In genomic region chr16:68823401-68823800, GRCh38 we compare ENCODE assay signal across 14 cellular contexts. TPM values are rescaled to one million over a fixed set of nuclear protein-coding genes. Genes with fewer than 3 reads are reported as not detected.
A peak's percentile ranks its signal among the peaks of the same experiment; 100 is the strongest.
DNase-seq lines count a peak whose midpoint lies in the region; ATAC-seq and TF ChIP-seq lines count a peak whose summit lies in the region.
"Had no signal": no experiment of that assay in that cellular context is flagged by ENCODE, and none has a peak within 500 bp of the region (broad histone marks: within the 10 kb centered on the region; RNA-seq: fewer than 3 reads in every experiment).

No MANE protein-coding gene starts in this region.

- no peak for ATAC-seq in HG03521 (IDR thresholded peaks at IDR 0.05; ENCODE audit: unreplicated experiment)
- no peak for ATAC-seq in HG03108 (IDR thresholded peaks at IDR 0.05; ENCODE audit: unreplicated experiment)
- ATAC-seq in GM21528 (IDR thresholded peaks at IDR 0.05; ENCODE audit: low FRiP score, unreplicated experiment), result no peak
- ATAC-seq: gastrocnemius medialis; stimulated activated memory B cell treated with anti-CD40 and anti-IgM and Interleukin-4, amounts not matched to agents 10 μg/mL and 1 μg/mL and 100 μg/mL, for 72 hours had no signal

- DNase-seq in GM23248, result peak; percentile 91
- peak; percentile 20 to 27 for DNase-seq in SW 1271 (lab: John Stamatoyannopoulos, UW)
- peak; percentile 74 to 87 for DNase-seq in foreskin fibroblast
- DNase-seq in pulmonary artery endothelial cell (ENCODE audit: low read depth, low spot score), result peak; percentile 37
- DNase-seq in NCI-H748 (lab: John Stamatoyannopoulos, UW; ENCODE audit: unreplicated experiment), result no peak
- DNase-seq: activated CD8-positive, alpha-beta memory T cell treated with anti-CD3 and anti-CD28 coated beads, Interleukin-2, amount 50 U/mL, for 4 hours; gastrocnemius medialis; NCI-H1092; stimulated activated CD4-positive, alpha-beta T cell treated with anti-CD3 and anti-CD28 coated beads, Interleukin-12 subunit alpha, Interleukin-12 subunit beta, amount 100 ng/mL, for 4 hours; T-helper 9 cell had no signal

- 8 to 10% methylated on average over 4 of the region's 4 CpGs for WGBS in GM23248 (ENCODE audit: low coverage in 1 of 2, low lambda C conversion rate in 2 of 2, missing lambda C conversion rate in 2 of 2), 2 experiments

- H3K36me3 ChIP-seq in GM23248 (ENCODE audit: low read depth), result no peaks in the 10 kb centered on the region
- H3K36me3 ChIP-seq: gastrocnemius medialis had no signal

- H3K79me2 ChIP-seq in GM23248 (ENCODE audit: insufficient read depth), result no peaks in the 10 kb centered on the region

- peaks cover 12% of the 10 kb centered on the region; the same call in 1 of the 2 replicates for H3F3A ChIP-seq in GM23248 (ENCODE audit: insufficient read depth)

- H2AFZ ChIP-seq in GM23248, result peak overlapping the region; percentile 74

- no peaks in the 10 kb centered on the region for H3K9me3 ChIP-seq in GM23248 (ENCODE audit: low read depth)
- H3K9me3 ChIP-seq: gastrocnemius medialis had no signal

- peaks cover 13% of the 10 kb centered on the region for H3K4me1 ChIP-seq in GM23248 (ENCODE audit: insufficient read depth)
- H3K4me1 ChIP-seq: gastrocnemius medialis had no signal

- in situ Hi-C loops in GM23248 (cut with MboI), result no loop called here

- H4K20me1 ChIP-seq in GM23248 (ENCODE audit: insufficient read depth), result no peaks in the 10 kb centered on the region

- peak overlapping the region; percentile 64 for H3K4me2 ChIP-seq in GM23248 (ENCODE audit: unreplicated experiment)

- H3K9me2 ChIP-seq in GM23248 (ENCODE audit: insufficient read depth), result no peaks in the 10 kb centered on the region

- H3K4me3 ChIP-seq in GM23248 (peak overlapping the region; percentile 39), foreskin fibroblast (ENCODE audit: low read depth in 1 of 2, low read length in 2 of 2) (peak overlapping the region in 1 of 2 donors; percentile 31)
- H3K4me3 ChIP-seq: gastrocnemius medialis had no signal

- 0 out of 2 replicates have a peak overlapping the region, but pooled peaks have one; percentile 11 for H3K9ac ChIP-seq in GM23248

- H3K27me3 ChIP-seq in GM23248 (replicated peaks; ENCODE audit: insufficient read depth), result no peaks in the 10 kb centered on the region; the same call in 1 of the 2 replicates
- H3K27me3 ChIP-seq: gastrocnemius medialis had no signal

- peak overlapping the region; percentile 59 for H3K27ac ChIP-seq in GM23248
- H3K27ac ChIP-seq: gastrocnemius medialis had no signal

- no peak for TF ChIP-seq CTCF in foreskin fibroblast (IDR thresholded peaks at IDR 0.05; ENCODE audit: low read depth, low read length)

RNA-seq across cellular contexts. Expression of gene TANGO6, which starts 19.9 kb away (rescaled TPM):
- 12.8 and 17.6 TPM in 2 replicates for total RNA-seq in GM23248 (2014; rRNA removed; shearing (Covaris generic))
- 7.0 and 7.8 TPM in 2 replicates for polyA plus RNA-seq in GM23248 (2016; fragmentation: Nextera tagmentation; extraction: Ambion mirVana)
- 20.9 and 26.3 TPM in 2 replicates for total RNA-seq in pulmonary artery endothelial cell
